13 cellular contexts compared by ENCODE assay signal in the genomic region with DNA sequence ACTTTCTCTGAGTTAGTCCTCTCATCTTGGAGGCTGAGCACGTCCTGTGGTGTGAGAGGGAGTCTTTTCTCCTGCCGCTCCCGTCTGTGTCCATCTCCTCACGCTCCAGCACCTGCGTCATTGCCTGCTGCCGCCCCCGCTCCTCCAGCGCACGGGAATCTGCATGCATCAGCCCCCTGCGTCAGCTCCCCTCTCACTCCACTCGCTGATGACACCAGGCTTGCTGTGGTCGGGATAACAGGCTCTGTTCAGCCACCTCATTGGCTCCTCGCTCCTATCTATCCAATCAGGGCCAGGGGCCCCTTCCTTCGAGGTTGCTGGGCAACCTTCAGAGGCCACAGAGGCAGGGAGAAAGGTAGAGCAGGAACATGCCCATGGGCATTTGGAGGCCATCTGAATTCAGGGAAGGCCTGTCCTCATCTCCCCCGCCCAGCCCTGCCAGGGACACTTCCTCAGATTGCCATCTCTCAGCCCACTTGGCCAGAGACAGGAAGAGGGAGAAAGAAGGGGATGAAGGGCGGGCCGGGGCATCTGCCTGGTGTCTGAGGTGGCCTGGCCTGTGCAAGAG. TPM values are rescaled to one million over a fixed set of nuclear protein-coding genes. Genes with fewer than 3 reads are reported as not detected.
DNase-seq lines count a peak whose midpoint lies in the region; ATAC-seq, FAIRE-seq and TF ChIP-seq lines count a peak whose summit lies in the region.
"Had no signal": no experiment of that assay in that cellular context is flagged by ENCODE, and none has a peak within 500 bp of the region (broad histone marks: within the 10 kb centered on the region; RNA-seq: fewer than 3 reads in every experiment).

No MANE protein-coding gene starts in this region.

- no peaks in the 10 kb centered on the region for H3F3A ChIP-seq in neural progenitor cell (ENCODE audit: low read depth)

- intact Hi-C loops in prostate gland (cut with DNase I), result no loop called here

- no peak overlapping the region for H3K27ac Mint-ChIP-seq in endothelial cell (ENCODE audit: unreplicated experiment)
- peak overlapping the region; percentile 94 for H3K27ac Mint-ChIP-seq in neural progenitor cell
- H3K27ac Mint-ChIP-seq in HFFc6, result no peak overlapping the region
- no peak overlapping the region for H3K27ac Mint-ChIP-seq in effector memory CD8-positive, alpha-beta T cell
- H3K27ac Mint-ChIP-seq: activated B cell treated with CpG ODN at 0.5 μM for 24 hours had no signal

- H3K9me3 ChIP-seq in neural progenitor cell (ENCODE audit: low read depth) (no peaks in the 10 kb centered on the region), prostate gland (no peaks in the 10 kb centered on the region)
- H3K9me3 ChIP-seq: sigmoid colon, upper lobe of left lung had no signal

- TF ChIP-seq CTCF in endothelial cell (IDR thresholded peaks at IDR 0.05; ENCODE audit: unreplicated experiment), result no peak
- no peak for TF ChIP-seq CTCF in neural progenitor cell (IDR thresholded peaks at IDR 0.05)
- TF ChIP-seq CTCF in HFFc6 (IDR thresholded peaks at IDR 0.05), result no peak
- TF ChIP-seq CTCF in prostate gland (IDR thresholded peaks at IDR 0.05), result no peak

- H3K4me2 ChIP-seq in neural progenitor cell, result peak overlapping the region; percentile 72

- no peak for ATAC-seq in effector memory CD8-positive, alpha-beta T cell (replicated peaks)

- FAIRE-seq in RCC 7860 (lab: Jason Lieb, UNC), result no peak

- H3K4me3 ChIP-seq in neural progenitor cell, result peak overlapping the region; percentile 38
- no peak overlapping the region for H3K4me3 ChIP-seq in prostate gland
- H3K4me3 ChIP-seq: sigmoid colon, upper lobe of left lung had no signal

- no peaks in the 10 kb centered on the region for H3K36me3 Mint-ChIP-seq in endothelial cell (ENCODE audit: low read depth, unreplicated experiment)
- H3K36me3 Mint-ChIP-seq in neural progenitor cell, result no peaks in the 10 kb centered on the region
- no peaks in the 10 kb centered on the region for H3K36me3 Mint-ChIP-seq in HFFc6 (ENCODE audit: low read depth)
- no peaks in the 10 kb centered on the region for H3K36me3 Mint-ChIP-seq in effector memory CD8-positive, alpha-beta T cell (ENCODE audit: insufficient read depth)

- no peaks in the 10 kb centered on the region for H3K4me1 ChIP-seq in neural progenitor cell
- H3K4me1 ChIP-seq in prostate gland (replicated peaks), result no peaks in the 10 kb centered on the region
- H3K4me1 ChIP-seq: sigmoid colon had no signal

- H3K27ac ChIP-seq in neural progenitor cell (no peak overlapping the region), prostate gland (no peak overlapping the region)
- H3K27ac ChIP-seq: sigmoid colon, upper lobe of left lung had no signal

- H3K9ac ChIP-seq in neural progenitor cell, result no peak overlapping the region

- no peaks in the 10 kb centered on the region for H3K79me2 ChIP-seq in neural progenitor cell (ENCODE audit: low read depth)

- peak overlapping the region; percentile 70 for H3K4me3 Mint-ChIP-seq in endothelial cell (ENCODE audit: unreplicated experiment)
- H3K4me3 Mint-ChIP-seq in neural progenitor cell, result peak overlapping the region; percentile 80
- H3K4me3 Mint-ChIP-seq in HFFc6, result no peak overlapping the region
- H3K4me3 Mint-ChIP-seq in effector memory CD8-positive, alpha-beta T cell, result no peak overlapping the region
- H3K4me3 Mint-ChIP-seq: activated B cell treated with CpG ODN at 0.5 μM for 24 hours had no signal

- H3K27me3 Mint-ChIP-seq in endothelial cell (ENCODE audit: unreplicated experiment) (peaks cover 2% of the 10 kb centered on the region), neural progenitor cell (ENCODE audit: insufficient read depth, low read depth) (peaks cover 6% of the 10 kb centered on the region), HFFc6 (ENCODE audit: insufficient read depth) (peaks cover 7% of the 10 kb centered on the region)
- H3K27me3 Mint-ChIP-seq in effector memory CD8-positive, alpha-beta T cell, result peaks cover 0 to 19% of the 10 kb centered on the region in 2 donors

- no peaks in the 10 kb centered on the region for H3K36me3 ChIP-seq in neural progenitor cell
- H3K36me3 ChIP-seq in prostate gland, result no peaks in the 10 kb centered on the region
- H3K36me3 ChIP-seq: sigmoid colon, upper lobe of left lung had no signal

- H3K9me3 Mint-ChIP-seq in endothelial cell (ENCODE audit: unreplicated experiment) (no peaks in the 10 kb centered on the region), neural progenitor cell (peaks cover 10% of the 10 kb centered on the region), HFFc6 (no peaks in the 10 kb centered on the region)
- no peaks in the 10 kb centered on the region for H3K9me3 Mint-ChIP-seq in effector memory CD8-positive, alpha-beta T cell
- H3K9me3 Mint-ChIP-seq: activated B cell treated with CpG ODN at 0.5 μM for 24 hours had no signal

- DNase-seq in ELR (ENCODE audit: low read depth) (peak; percentile 86), NCI-H510A treated with DMSO at 0.1 percent for 48 hours (lab: John Stamatoyannopoulos, UW) (peak; percentile 27), endothelial cell (ENCODE audit: low spot score) (peak; percentile 10), neural progenitor cell (ENCODE audit: low spot score) (peak; percentile 82), HFFc6 (no peak), prostate gland (ENCODE audit: low spot score) (no peak), RCC 7860 (ENCODE audit: low spot score) (no peak)
- no peak for DNase-seq in effector memory CD8-positive, alpha-beta T cell
- DNase-seq: activated B cell treated with CpG ODN at 0.5 μM for 24 hours; activated effector memory CD4-positive, alpha-beta T cell treated with Interleukin-2 at 50 U/mL for 16 hours; NCI-H1092 treated with DMSO at 0.1 percent for 48 hours; sigmoid colon; upper lobe of left lung had no signal

- H4K20me1 ChIP-seq in neural progenitor cell (ENCODE audit: low read depth), result no peaks in the 10 kb centered on the region

- H3K27me3 ChIP-seq in neural progenitor cell, result no peaks in the 10 kb centered on the region
- no peaks in the 10 kb centered on the region for H3K27me3 ChIP-seq in prostate gland (replicated peaks; ENCODE audit: insufficient read depth)
- H3K27me3 ChIP-seq: sigmoid colon, upper lobe of left lung had no signal

- no peak overlapping the region for H2AFZ ChIP-seq in neural progenitor cell (replicated peaks)

- no peak for TF ChIP-seq POLR2A in prostate gland (IDR thresholded peaks at IDR 0.05)

- H3K4me1 Mint-ChIP-seq in endothelial cell (ENCODE audit: unreplicated experiment), result peaks cover 3% of the 10 kb centered on the region
- H3K4me1 Mint-ChIP-seq in neural progenitor cell, result peaks cover 18% of the 10 kb centered on the region
- H3K4me1 Mint-ChIP-seq in HFFc6 (ENCODE audit: low read depth), result no peaks in the 10 kb centered on the region
- H3K4me1 Mint-ChIP-seq in effector memory CD8-positive, alpha-beta T cell (ENCODE audit: low read depth in 2 of 2), result no peaks in the 10 kb centered on the region

- WGBS in prostate gland, result 59% methylated on average over 16 of the region's 17 CpGs

RNA-seq across cellular contexts. Expression of a gene that starts 9.3 kb away (rescaled TPM):
- 2.1 TPM for total RNA-seq in endothelial cell (ENCODE audit: unreplicated experiment)
- 14.0 and 14.8 TPM in 2 replicates for total RNA-seq in neural progenitor cell (ENCODE audit: low replicate concordance)
- total RNA-seq in HFFc6 (2021; fragmentation: NEBNext Ultra II Directional; extraction: Animal tissue kit (Norgen Biotek cat#: 25700)), result 1 to 10 TPM; 1.1 to 2.4 (median 1.4) TPM
- 10 to 100 TPM; 20.3 to 27.1 TPM for total RNA-seq in prostate gland

Comparison
In these comparisons a context has a peak if more than half of its experiments do, and no peak if none do; other contexts are left out.
1. DNase-seq: peak in ELR (single experiment), NCI-H510A treated with DMSO at 0.1 percent for 48 hours (single experiment), endothelial cell (single experiment) and neural progenitor cell (single experiment); none in HFFc6 (single experiment), prostate gland (single experiment), effector memory CD8-positive, alpha-beta T cell (0 of 3) and RCC 7860 (single experiment).
2. H3K4me3 Mint-ChIP-seq: peak in endothelial cell (single experiment) and neural progenitor cell (single experiment); none in HFFc6 (single experiment) and effector memory CD8-positive, alpha-beta T cell (0 of 2).